20 cellular contexts compared by ENCODE assay signal in the genomic region with DNA sequence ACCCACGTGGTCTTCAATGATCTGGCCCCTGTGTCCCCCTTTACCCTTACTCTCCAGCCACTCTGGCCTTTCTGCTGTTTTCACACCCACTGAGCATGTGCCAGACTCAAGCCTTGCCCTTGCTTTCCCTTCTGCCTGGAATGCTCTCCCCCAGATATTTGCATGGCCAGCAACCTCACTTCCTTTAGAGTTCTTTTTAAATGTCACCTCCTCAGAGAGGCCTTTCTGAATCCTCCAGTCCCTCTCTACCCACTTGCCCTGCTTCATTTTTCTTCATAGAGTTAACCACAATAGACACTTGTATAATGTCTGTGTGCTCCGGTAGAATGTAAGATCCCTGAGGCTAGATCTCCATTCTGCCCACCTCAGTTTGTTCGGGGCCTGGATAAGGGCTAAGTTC. TPM values are rescaled to one million over a fixed set of nuclear protein-coding genes. Genes with fewer than 3 reads are reported as not detected.
DNase-seq lines count a peak whose midpoint lies in the region; ATAC-seq and TF ChIP-seq lines count a peak whose summit lies in the region.
"Had no signal": no experiment of that assay in that cellular context is flagged by ENCODE, and none has a peak within 500 bp of the region (broad histone marks: within the 10 kb centered on the region; RNA-seq: fewer than 3 reads in every experiment).

No MANE protein-coding gene starts in this region.

- peak overlapping the region; percentile 9 for H2AFZ ChIP-seq in IMR-90 (replicated peaks; ENCODE audit: low read length, poor library complexity)

- H3K4me1 ChIP-seq in IMR-90 (ENCODE audit: control insufficient read depth, insufficient read depth, low read length), result peaks cover 4% of the 10 kb centered on the region
- H3K4me1 ChIP-seq in mesendoderm (ENCODE audit: control insufficient read depth, low read depth, low read length), result peaks cover 5% of the 10 kb centered on the region
- H3K4me1 ChIP-seq: BLaER1, HAP-1 had no signal

- H3K27ac ChIP-seq in IMR-90 (ENCODE audit: insufficient read depth, low read length) (no peak overlapping the region), mesendoderm (ENCODE audit: low read depth, low read length) (no peak overlapping the region)
- H3K27ac ChIP-seq: 22Rv1, BLaER1 had no signal

- no peaks in the 10 kb centered on the region for H3K79me2 ChIP-seq in mesendoderm (ENCODE audit: control insufficient read depth, insufficient read depth, low read length)

- H3K23ac ChIP-seq in IMR-90 (ENCODE audit: low read depth, low read length) (no peak overlapping the region), mesendoderm (ENCODE audit: low read length) (no peak overlapping the region)

- no peak for TF ChIP-seq POLR2A in IMR-90 (IDR thresholded peaks at IDR 0.05; ENCODE audit: low read depth, low read length)

- 50% methylated on average over 1 of the region's 3 CpGs; no CpG with 5 or more reads in 1 of the 2 experiments for WGBS in IMR-90 (ENCODE audit: extremely low coverage in 2 of 2, insufficient read length in 1 of 2), 2 experiments
- no CpG with 5 or more reads among the region's 3 CpGs for WGBS in mesendoderm (ENCODE audit: extremely low coverage, insufficient coverage, low lambda C conversion rate)

- H2AK5ac ChIP-seq in IMR-90 (ENCODE audit: low read depth, low read length) (no peak overlapping the region), mesendoderm (ENCODE audit: low read length) (no peak overlapping the region)

- no peak overlapping the region for H3K27ac Mint-ChIP-seq in activated CD4-positive, alpha-beta T cell treated with anti-CD3 and anti-CD28 coated beads, Interleukin-2, amount 10 ng/mL, durations not matched to agents 24 days and 14 days
- H3K27ac Mint-ChIP-seq in effector memory CD8-positive, alpha-beta T cell, result no peak overlapping the region
- H3K27ac Mint-ChIP-seq: CD4-positive, alpha-beta T cell had no signal

- H3K9ac ChIP-seq in IMR-90 (ENCODE audit: low read depth, low read length) (no peak overlapping the region), mesendoderm (ENCODE audit: low read length) (no peak overlapping the region)
- H3K9ac ChIP-seq: BLaER1 had no signal

- TF ChIP-seq RAD21 in IMR-90 (IDR thresholded peaks at IDR 0.05; ENCODE audit: low read length), result no peak

- no peaks in the 10 kb centered on the region for H3K27me3 Mint-ChIP-seq in activated CD4-positive, alpha-beta T cell treated with anti-CD3 and anti-CD28 coated beads, Interleukin-2, amount 10 ng/mL, durations not matched to agents 24 days and 14 days
- no peaks in the 10 kb centered on the region for H3K27me3 Mint-ChIP-seq in effector memory CD8-positive, alpha-beta T cell
- H3K27me3 Mint-ChIP-seq: CD4-positive, alpha-beta T cell had no signal

- H3K4me3 ChIP-seq in IMR-90 (ENCODE audit: insufficient read depth, low read depth, low read length), result no peak overlapping the region
- no peak overlapping the region for H3K4me3 ChIP-seq in mesendoderm (ENCODE audit: low read length)
- H3K4me3 ChIP-seq: BLaER1, HAP-1 had no signal

- H3K4me2 ChIP-seq in IMR-90 (ENCODE audit: low read depth, low read length), result no peak overlapping the region
- no peak overlapping the region for H3K4me2 ChIP-seq in mesendoderm (ENCODE audit: low read length)
- H3K4me2 ChIP-seq: BLaER1 had no signal

- dilution Hi-C loops in IMR-90 (cut with HindIII; ENCODE audit: low sequenced_read_pairs, unreplicated experiment), result no loop called here

- DNase-seq in activated CD4-positive, alpha-beta T cell treated with anti-CD3 and anti-CD28 coated beads, Interleukin-2, amount 10 ng/mL, durations not matched to agents 24 days and 14 days, result peak; percentile 49
- no peak for DNase-seq in activated CD4-positive, alpha-beta T cell treated with anti-CD3 and anti-CD28 coated beads for 48 hours
- DNase-seq in IMR-90 (no peak), mesendoderm (no peak), NCI-H187 (lab: John Stamatoyannopoulos, UW) (no peak)
- DNase-seq in stimulated activated CD4-positive, alpha-beta T cell treated with anti-CD3 and anti-CD28 coated beads, Interleukin-4, amount 100 ng/mL, for 1 hour, result no peak
- DNase-seq in effector memory CD8-positive, alpha-beta T cell, result no peak
- DNase-seq in central memory CD4-positive, alpha-beta T cell, result no peak
- DNase-seq: ACHN; CD4-positive, alpha-beta T cell; COR-L47; DMS79; NCI-H1694; NCI-H446 treated with DMSO at 0.1 percent for 48 hours; NCI-H526 treated with DMSO at 0.1 percent for 48 hours; PC-3; Right ventricle myocardium superior had no signal

- H3K56ac ChIP-seq in IMR-90 (ENCODE audit: extremely low read depth, insufficient read depth, low read length) (no peak overlapping the region), mesendoderm (ENCODE audit: low read length) (peak overlapping the region; percentile 22)

- H3K14ac ChIP-seq in IMR-90 (replicated peaks; ENCODE audit: low read depth, low read length), result 0 out of 2 replicates have a peak overlapping the region, but pooled peaks have one; percentile 8

- POLR2A ChIA-PET in IMR-90 (lab: Charles Lee; ENCODE audit: unreplicated experiment), result no interaction called here

- in situ Hi-C loops in IMR-90 (cut with MboI; ENCODE audit: low sequenced_read_pairs), result no loop called here

- no peaks in the 10 kb centered on the region for H3K9me3 Mint-ChIP-seq in activated CD4-positive, alpha-beta T cell treated with anti-CD3 and anti-CD28 coated beads, Interleukin-2, amount 10 ng/mL, durations not matched to agents 24 days and 14 days
- H3K9me3 Mint-ChIP-seq in effector memory CD8-positive, alpha-beta T cell, result no peaks in the 10 kb centered on the region
- H3K9me3 Mint-ChIP-seq: CD4-positive, alpha-beta T cell had no signal

- H3K4me1 Mint-ChIP-seq in activated CD4-positive, alpha-beta T cell treated with anti-CD3 and anti-CD28 coated beads, Interleukin-2, amount 10 ng/mL, durations not matched to agents 24 days and 14 days, result no peaks in the 10 kb centered on the region
- H3K4me1 Mint-ChIP-seq in effector memory CD8-positive, alpha-beta T cell (ENCODE audit: low read depth in 2 of 2), result no peaks in the 10 kb centered on the region

- intact Hi-C loops in activated CD4-positive, alpha-beta T cell treated with anti-CD3 and anti-CD28 coated beads, Interleukin-2, amount 10 ng/mL, durations not matched to agents 24 days and 14 days (cut with micrococcal nuclease), result no loop called here
- intact Hi-C loops in IMR-90 (cut with micrococcal nuclease), result no loop called here

- H3K9me1 ChIP-seq in IMR-90 (ENCODE audit: insufficient read depth, low read length), result no peaks in the 10 kb centered on the region

- no peak for TF ChIP-seq CTCF in IMR-90 (conservative IDR thresholded peaks at IDR 0.05; ENCODE audit: low read depth, low read length)

- H4K20me1 ChIP-seq in IMR-90 (ENCODE audit: insufficient read depth, low read length), result no peaks in the 10 kb centered on the region
- H4K20me1 ChIP-seq: BLaER1 had no signal

- H2BK15ac ChIP-seq in IMR-90 (ENCODE audit: low read depth, low read length) (no peak overlapping the region), mesendoderm (replicated peaks; ENCODE audit: low read depth) (no peak overlapping the region)

- H3K27me3 ChIP-seq in IMR-90 (ENCODE audit: control insufficient read depth, insufficient read depth, low read length) (peaks cover 2% of the 10 kb centered on the region; the same call in 1 of the 2 replicates), mesendoderm (ENCODE audit: insufficient read depth, low read length, poor library complexity) (no peaks in the 10 kb centered on the region)
- H3K27me3 ChIP-seq: BLaER1 had no signal

- H3K4me3 Mint-ChIP-seq in activated CD4-positive, alpha-beta T cell treated with anti-CD3 and anti-CD28 coated beads, Interleukin-2, amount 10 ng/mL, durations not matched to agents 24 days and 14 days, result no peak overlapping the region
- no peak overlapping the region for H3K4me3 Mint-ChIP-seq in effector memory CD8-positive, alpha-beta T cell
- H3K4me3 Mint-ChIP-seq: CD4-positive, alpha-beta T cell had no signal

- no peaks in the 10 kb centered on the region for H3K9me3 ChIP-seq in IMR-90 (ENCODE audit: control insufficient read depth, insufficient read depth, low read length)
- H3K9me3 ChIP-seq: BLaER1, HAP-1 had no signal

- no peak overlapping the region for H2BK20ac ChIP-seq in IMR-90 (ENCODE audit: low read depth, low read length)

- H3K36me3 ChIP-seq in IMR-90 (ENCODE audit: control insufficient read depth, insufficient read depth, low read length) (no peaks in the 10 kb centered on the region), mesendoderm (ENCODE audit: control insufficient read depth, insufficient read depth, low read length) (no peaks in the 10 kb centered on the region)
- H3K36me3 ChIP-seq: BLaER1, HAP-1 had no signal

- H4K5ac ChIP-seq in IMR-90 (ENCODE audit: low read depth, low read length) (no peak overlapping the region), mesendoderm (ENCODE audit: low read length) (no peak overlapping the region)

- H3K18ac ChIP-seq in IMR-90 (ENCODE audit: low read depth, low read length), result no peak overlapping the region
- H3K18ac ChIP-seq in mesendoderm (ENCODE audit: low read length), result no peak overlapping the region

- no TSS peak for BruUV-seq in IMR-90 (replicated peaks; lab: Mats Ljungman, UMichigan)

- H4K8ac ChIP-seq in IMR-90 (ENCODE audit: low read depth in 2 of 2, low read length in 2 of 2) (no peak overlapping the region), mesendoderm (ENCODE audit: low read depth, low read length) (no peak overlapping the region)

- H2BK5ac ChIP-seq in IMR-90 (ENCODE audit: low read depth, low read length, poor library complexity, severe bottlenecking) (no peak overlapping the region), mesendoderm (ENCODE audit: low read length) (no peak overlapping the region)

- CTCF ChIA-PET in IMR-90 (lab: Yijun Ruan, JAX), result no interaction called here

- H3K4ac ChIP-seq in IMR-90 (ENCODE audit: low read depth, low read length), result no peak overlapping the region
- H3K4ac ChIP-seq in mesendoderm (ENCODE audit: low read depth, low read length), result no peak overlapping the region

- no peaks in the 10 kb centered on the region for H3K36me3 Mint-ChIP-seq in activated CD4-positive, alpha-beta T cell treated with anti-CD3 and anti-CD28 coated beads, Interleukin-2, amount 10 ng/mL, durations not matched to agents 24 days and 14 days (ENCODE audit: low read depth)
- no peaks in the 10 kb centered on the region for H3K36me3 Mint-ChIP-seq in effector memory CD8-positive, alpha-beta T cell (ENCODE audit: insufficient read depth)

- H2BK120ac ChIP-seq in IMR-90 (ENCODE audit: low read depth, low read length) (no peak overlapping the region), mesendoderm (ENCODE audit: low read depth, low read length) (no peak overlapping the region)

- ATAC-seq in IMR-90 (ENCODE audit: low read depth), result no peak
- ATAC-seq in effector memory CD8-positive, alpha-beta T cell (replicated peaks), result no peak
- ATAC-seq: PC-3 had no signal

- no peak overlapping the region for H4K91ac ChIP-seq in IMR-90 (ENCODE audit: insufficient read depth, low read depth, low read length)

- H2AK9ac ChIP-seq in IMR-90 (replicated peaks; ENCODE audit: low read depth, low read length, poor library complexity), result no peak overlapping the region

- H3K79me1 ChIP-seq in IMR-90 (ENCODE audit: low read depth in 1 of 2, low read length in 2 of 2), result no peaks in the 10 kb centered on the region
- no peaks in the 10 kb centered on the region for H3K79me1 ChIP-seq in mesendoderm (ENCODE audit: low read length)

RNA-seq across cellular contexts. Expression of a gene that starts 39.4 kb away (rescaled TPM):
- total RNA-seq in activated CD4-positive, alpha-beta T cell treated with anti-CD3 and anti-CD28 coated beads, Interleukin-2, amount 10 ng/mL, durations not matched to agents 24 days and 14 days, result 17.7 and 18.7 TPM in 2 replicates
- total RNA-seq in IMR-90 (2012; rRNA removed), result 70.8 and 76.4 TPM in 2 replicates
- 11.5 and 12.6 TPM in 2 replicates for polyA plus RNA-seq in IMR-90 (2012; rRNA removed)
- polyA plus RNA-seq in IMR-90 (2012; cell fraction: cytosol; rRNA removed), result 3.2 and 3.7 TPM in 2 replicates
- polyA plus RNA-seq in IMR-90 (2012; cell fraction: nucleus; rRNA removed; ENCODE audit: low replicate concordance), result 3.3 and 39.5 TPM in 2 replicates
- 3.8 TPM for polyA plus RNA-seq in mesendoderm (2013, experiment 1 of 2)
- 4.3 TPM for polyA plus RNA-seq in mesendoderm (2013, experiment 2 of 2)
